13 cellular contexts compared by ENCODE assay signal in the genomic region with DNA sequence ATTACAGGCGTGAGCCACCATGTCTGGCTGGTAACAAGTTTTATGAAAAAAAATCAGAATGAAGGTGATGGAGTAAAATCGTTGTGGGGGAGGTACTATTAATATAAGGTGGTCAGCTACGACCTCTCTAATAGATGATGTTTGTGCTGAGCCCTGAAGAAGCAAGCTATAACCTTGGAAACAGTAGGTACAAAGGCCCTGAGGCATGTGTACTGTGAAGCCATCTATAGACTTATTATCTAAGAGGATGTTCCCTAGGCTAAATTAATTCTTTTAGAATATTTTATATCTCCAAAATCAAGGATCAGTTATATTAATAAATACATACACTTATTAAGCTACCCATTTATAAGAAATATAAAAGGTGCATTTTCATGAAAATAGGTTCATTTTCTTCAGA.
"Had no signal": no experiment of that assay in that cellular context is flagged by ENCODE, and none has a peak within 500 bp of the region (broad histone marks: within the 10 kb centered on the region; RNA-seq: fewer than 3 reads in every experiment).

No MANE protein-coding gene starts in this region.

- H3K4me1 Mint-ChIP-seq: activated CD4-positive, alpha-beta T cell treated with anti-CD3 and anti-CD28 coated beads for 36 hours; activated naive CD8-positive, alpha-beta T cell treated with anti-CD3 and anti-CD28 coated beads, Interleukin-2, amount 50 U/mL, for 24 hours; naive B cell had no signal

- ATAC-seq: activated CD8-positive, alpha-beta T cell treated with anti-CD3 and anti-CD28 coated beads for 36 hours; activated naive CD8-positive, alpha-beta T cell treated with anti-CD3 and anti-CD28 coated beads, Interleukin-2, amount 50 U/mL, for 24 hours had no signal

- H3K9me3 ChIP-seq: colonic mucosa, prostate gland had no signal

- H3K4me3 ChIP-seq: colonic mucosa, prostate gland had no signal

- H3K27ac Mint-ChIP-seq: activated CD4-positive, alpha-beta T cell treated with anti-CD3 and anti-CD28 coated beads for 36 hours; activated CD8-positive, alpha-beta T cell treated with anti-CD3 and anti-CD28 coated beads for 36 hours; activated naive CD8-positive, alpha-beta T cell treated with anti-CD3 and anti-CD28 coated beads, Interleukin-2, amount 50 U/mL, for 24 hours; naive B cell; stimulated activated naive CD8-positive, alpha-beta T cell treated with anti-CD3 and anti-CD28 coated beads, Interleukin-15, Interleukin-2, amounts not matched to agents 100 ng/mL and 50 ng/mL, for 24 hours had no signal

- H3K27me3 ChIP-seq: colonic mucosa had no signal

- H3K27ac ChIP-seq: colonic mucosa, prostate gland had no signal

- H3K36me3 Mint-ChIP-seq: naive B cell had no signal

- H3K36me3 ChIP-seq: colonic mucosa, prostate gland had no signal

- H3K9me3 Mint-ChIP-seq: activated CD8-positive, alpha-beta T cell treated with anti-CD3 and anti-CD28 coated beads for 36 hours; activated naive CD8-positive, alpha-beta T cell treated with anti-CD3 and anti-CD28 coated beads, Interleukin-2, amount 50 U/mL, for 24 hours; stimulated activated naive CD8-positive, alpha-beta T cell treated with anti-CD3 and anti-CD28 coated beads, Interleukin-15, Interleukin-2, amounts not matched to agents 100 ng/mL and 50 ng/mL, for 24 hours had no signal

- H3K4me3 Mint-ChIP-seq: activated CD4-positive, alpha-beta T cell treated with anti-CD3 and anti-CD28 coated beads for 36 hours; activated CD8-positive, alpha-beta T cell treated with anti-CD3 and anti-CD28 coated beads for 36 hours; activated naive CD8-positive, alpha-beta T cell treated with anti-CD3 and anti-CD28 coated beads, Interleukin-2, amount 50 U/mL, for 24 hours; stimulated activated naive CD8-positive, alpha-beta T cell treated with anti-CD3 and anti-CD28 coated beads, Interleukin-15, Interleukin-2, amounts not matched to agents 100 ng/mL and 50 ng/mL, for 24 hours had no signal

- H3K4me1 ChIP-seq: colonic mucosa, prostate gland had no signal

- DNase-seq: activated CD4-positive, alpha-beta T cell treated with anti-CD3 and anti-CD28 coated beads for 36 hours; activated CD8-positive, alpha-beta T cell treated with anti-CD3 and anti-CD28 coated beads for 36 hours; activated naive CD4-positive, alpha-beta T cell treated with Interleukin-2 at 50 U/mL for 16 hours; activated naive CD8-positive, alpha-beta T cell treated with anti-CD3 and anti-CD28 coated beads, Interleukin-2, amount 50 U/mL, for 24 hours; caudate nucleus; colonic mucosa; hypothalamus; midbrain; naive B cell; stimulated activated CD4-positive, alpha-beta T cell treated with anti-CD3 and anti-CD28 coated beads, Interleukin-15, amount 100 ng/mL, for 24 hours; stimulated activated CD4-positive, alpha-beta T cell treated with anti-CD3 and anti-CD28 coated beads, Interleukin-4, amount 100 ng/mL, for 24 hours had no signal

- H3K27me3 Mint-ChIP-seq: activated CD8-positive, alpha-beta T cell treated with anti-CD3 and anti-CD28 coated beads for 36 hours; stimulated activated naive CD8-positive, alpha-beta T cell treated with anti-CD3 and anti-CD28 coated beads, Interleukin-15, Interleukin-2, amounts not matched to agents 100 ng/mL and 50 ng/mL, for 24 hours had no signal
